27 cellular contexts compared by ENCODE assay signal in the genomic region with DNA sequence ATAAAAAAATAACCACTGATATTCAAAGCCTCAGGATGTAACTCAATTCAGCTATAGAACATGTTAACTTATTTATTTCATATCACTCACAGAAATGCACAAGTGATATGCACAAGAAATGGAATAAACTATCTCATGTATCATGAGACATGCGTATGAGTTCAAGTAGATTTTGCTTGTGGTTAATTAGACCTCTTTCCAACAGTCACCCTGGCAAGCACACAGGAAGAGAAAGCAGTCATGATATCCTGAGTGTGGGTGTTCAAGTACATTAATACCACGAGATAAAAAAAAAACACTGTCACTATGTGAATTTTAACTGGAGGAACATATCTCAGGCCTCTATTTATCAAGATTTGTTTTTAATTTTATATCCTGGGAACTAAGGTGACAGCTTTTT.
"Had no signal": no experiment of that assay in that cellular context is flagged by ENCODE, and none has a peak within 500 bp of the region (broad histone marks: within the 10 kb centered on the region; RNA-seq: fewer than 3 reads in every experiment).

No MANE protein-coding gene starts in this region.

- FAIRE-seq: bronchial epithelial cell had no signal

- H3K36me3 ChIP-seq: ascending aorta, SJSA1 had no signal

- H3K36me3 Mint-ChIP-seq: WTC11 had no signal

- H3K9me3 ChIP-seq: ascending aorta, body of pancreas, SJSA1 had no signal

- H3K4me1 Mint-ChIP-seq: activated naive CD8-positive, alpha-beta T cell treated with anti-CD3 and anti-CD28 coated beads, Interleukin-2, amount 50 U/mL, for 24 hours had no signal

- H3K9me3 Mint-ChIP-seq: activated naive CD8-positive, alpha-beta T cell treated with anti-CD3 and anti-CD28 coated beads, Interleukin-2, amount 50 U/mL, for 24 hours; activated T-cell treated with anti-CD3 and anti-CD28 coated beads, Interleukin-2, amount 50 U/mL, for 4 hours; T-helper 1 cell treated with Interleukin-12 subunit alpha and Interleukin-12 subunit beta and Interleukin-4 antibody, amounts not matched to agents 30 μg/mL and 1 μg/mL, for 36 hours; WTC11 had no signal

- ATAC-seq: activated naive CD4-positive, alpha-beta T cell treated with anti-CD3 and anti-CD28 coated beads, Interleukin-2, amount 50 U/mL, for 72 hours; activated naive CD8-positive, alpha-beta T cell treated with anti-CD3 and anti-CD28 coated beads, Interleukin-2, amount 50 U/mL, for 24 hours; activated T-cell treated with anti-CD3 and anti-CD28 coated beads, Interleukin-2, amount 50 U/mL, for 4 hours; body of pancreas; Panc1; WTC11 had no signal

- DNase-seq: activated CD4-positive, alpha-beta T cell treated with anti-CD3 and anti-CD28 coated beads for 48 hours; activated CD4-positive, alpha-beta T cell treated with anti-CD3 and anti-CD28 coated beads, Interleukin-2, amount 50 U/mL, for 48 hours; activated CD4-positive, CD25-positive, alpha-beta regulatory T cell treated with anti-CD3 and anti-CD28 coated beads, Interleukin-2, amount 50 U/mL, for 72 hours; activated CD8-positive, alpha-beta memory T cell treated with anti-CD3 and anti-CD28 coated beads for 24 hours; activated effector memory CD4-positive, alpha-beta T cell treated with anti-CD3 and anti-CD28 coated beads, Interleukin-2, amount 50 U/mL, for 16 hours; activated naive CD4-positive, alpha-beta T cell treated with Interleukin-2 at 50 U/mL for 16 hours; activated naive CD8-positive, alpha-beta T cell treated with anti-CD3 and anti-CD28 coated beads, Interleukin-2, amount 50 U/mL, for 24 hours; activated T-cell treated with anti-CD3 and anti-CD28 coated beads, Interleukin-2, amount 50 U/mL, for 4 hours; amniotic stem cell; body of pancreas; central memory CD4-positive, alpha-beta T cell; NCI-H1105 treated with DMSO at 0.1 percent for 48 hours; NCI-H1436 treated with DMSO at 0.1 percent for 48 hours; NCI-H187; NCI-H2081; NCI-H510A treated with DMSO at 0.1 percent for 48 hours; NCI-H69; NK-92 treated with Interleukin-12 subunit alpha and Interleukin-12 subunit beta, amount 100 ng/mL, for 24 hours; OCI-M1; SHP77 had no signal

- H3K27ac Mint-ChIP-seq: activated naive CD4-positive, alpha-beta T cell treated with anti-CD3 and anti-CD28 coated beads, Interleukin-2, amount 50 U/mL, for 72 hours; activated naive CD8-positive, alpha-beta T cell treated with anti-CD3 and anti-CD28 coated beads, Interleukin-2, amount 50 U/mL, for 24 hours; T-helper 1 cell treated with Interleukin-12 subunit alpha and Interleukin-12 subunit beta and Interleukin-4 antibody, amounts not matched to agents 30 μg/mL and 1 μg/mL, for 36 hours; WTC11 had no signal

- H3K4me3 ChIP-seq: ascending aorta, body of pancreas, SJSA1 had no signal

- H3K4me1 ChIP-seq: ascending aorta, SJSA1 had no signal

- H3K27me3 ChIP-seq: ascending aorta, body of pancreas had no signal

- H3K4me3 Mint-ChIP-seq: activated naive CD8-positive, alpha-beta T cell treated with anti-CD3 and anti-CD28 coated beads, Interleukin-2, amount 50 U/mL, for 24 hours; activated T-cell treated with anti-CD3 and anti-CD28 coated beads, Interleukin-2, amount 50 U/mL, for 4 hours; T-helper 1 cell treated with Interleukin-12 subunit alpha and Interleukin-12 subunit beta and Interleukin-4 antibody, amounts not matched to agents 30 μg/mL and 1 μg/mL, for 36 hours; WTC11 had no signal

- H3K27ac ChIP-seq: ascending aorta, body of pancreas, SJSA1 had no signal
